In genomic region chr14:95635051-95635450, GRCh38 we compare ENCODE assay signal across 31 cellular contexts. TPM values are rescaled to one million over a fixed set of nuclear protein-coding genes. Genes with fewer than 3 reads are reported as not detected.
"Had no signal": no experiment of that assay in that cellular context is flagged by ENCODE, and none has a peak within 500 bp of the region (broad histone marks: within the 10 kb centered on the region; RNA-seq: fewer than 3 reads in every experiment).

No MANE protein-coding gene starts in this region.

- H3K4me1 ChIP-seq: esophagus squamous epithelium, gastrocnemius medialis, heart right ventricle, lower lobe of right lung had no signal

- H3K4me1 Mint-ChIP-seq: mesothelial cell of epicardium had no signal

- H3K27me3 ChIP-seq: gastrocnemius medialis had no signal

- ATAC-seq: esophagus mucosa, gastrocnemius medialis, heart right ventricle, left colon, left lobe of liver, left ventricle myocardium superior, lower lobe of right lung, mucosa of descending colon had no signal

- H3K4me3 ChIP-seq: coronary artery, dorsolateral prefrontal cortex, esophagus squamous epithelium, gastrocnemius medialis, heart right ventricle, lower lobe of right lung, mucosa of descending colon had no signal

- H3K36me3 ChIP-seq: esophagus squamous epithelium, gastrocnemius medialis, heart right ventricle, lower lobe of right lung had no signal

- H3K9me3 ChIP-seq: esophagus squamous epithelium, gastrocnemius medialis, lower lobe of right lung, mucosa of descending colon had no signal

- H3K4me3 Mint-ChIP-seq: memory B cell, mesothelial cell of epicardium, naive B cell had no signal

- H3K27ac ChIP-seq: coronary artery, dorsolateral prefrontal cortex, epithelial cell of prostate, esophagus squamous epithelium, gastrocnemius medialis, heart right ventricle, lower lobe of right lung had no signal

- H3K36me3 Mint-ChIP-seq: mesothelial cell of epicardium had no signal

- DNase-seq: dermis blood vessel endothelial cell; dorsolateral prefrontal cortex; effector CD4-positive, alpha-beta T cell; effector memory CD4-positive, alpha-beta T cell; erythroblast; esophagus squamous epithelium; foreskin fibroblast; foreskin melanocyte; gastrocnemius medialis; glutamatergic neuron; head of caudate nucleus; heart right ventricle; hippocampal formation; kidney; kidney glomerular epithelial cell; left colon; left ventricle myocardium superior; lower lobe of right lung; mucosa of descending colon; naive B cell had no signal

- H3K27ac Mint-ChIP-seq: memory B cell, mesothelial cell of epicardium, naive B cell had no signal

RNA-seq across cellular contexts. Expression of gene TCL1B, which starts 51.2 kb away (rescaled TPM):
- total RNA-seq: dermis blood vessel endothelial cell, dorsolateral prefrontal cortex, esophagus mucosa, esophagus squamous epithelium, gastrocnemius medialis, glomerular endothelial cell, heart right ventricle, kidney, left colon, left lobe of liver, left ventricle myocardium superior, lower leg skin, lower lobe of right lung, lung microvascular endothelial cell, mesenteric fat pad, mesothelial cell of epicardium, mucosa of descending colon, myocyte had no signal
- polyA plus RNA-seq: heart right ventricle had no signal
